Comparison of ENCODE assay signal across 1 cellular context in the genomic region with DNA sequence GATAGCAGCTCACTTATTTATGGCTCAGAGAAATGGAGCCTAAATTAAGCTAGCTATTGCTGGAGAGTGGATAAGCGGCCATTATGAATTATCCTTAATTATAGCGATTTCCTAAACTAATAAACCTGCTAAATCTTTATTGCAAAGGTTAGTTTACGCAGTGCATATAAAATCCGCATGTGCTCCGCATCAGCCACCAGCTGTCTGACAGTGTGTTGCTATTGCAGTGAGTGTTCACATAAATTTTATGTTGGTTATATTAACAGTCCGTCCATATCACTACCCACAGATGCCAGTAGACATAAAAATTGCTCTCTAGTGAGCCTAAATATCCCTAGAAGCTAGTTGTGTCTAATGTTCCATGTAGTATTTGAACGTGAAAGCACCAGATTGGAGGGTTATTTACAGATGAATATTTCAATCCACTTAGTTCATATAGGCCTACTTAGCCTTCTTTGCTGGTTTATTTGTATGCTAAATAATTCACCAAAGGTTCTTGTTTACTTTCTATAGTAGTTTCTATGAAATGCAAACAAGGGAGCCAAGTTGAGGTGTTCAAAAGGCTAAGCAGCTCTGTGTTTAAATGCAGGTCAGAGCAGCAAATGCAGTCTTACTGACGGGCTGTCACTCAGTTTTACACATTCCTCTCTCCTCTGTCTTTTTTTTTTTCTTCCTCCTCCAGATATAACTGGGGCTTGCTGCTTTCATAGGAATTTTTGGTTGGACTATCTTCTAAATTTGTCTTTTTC.
TF ChIP-seq lines count a peak whose summit lies in the region.

No MANE protein-coding gene starts in this region.

TF ChIP-seq in GM23338, 12 proteins besides CTCF, POLR2A, EP300 and RAD21 (continued from another document):
- TF ChIP-seq, protein P1, sequence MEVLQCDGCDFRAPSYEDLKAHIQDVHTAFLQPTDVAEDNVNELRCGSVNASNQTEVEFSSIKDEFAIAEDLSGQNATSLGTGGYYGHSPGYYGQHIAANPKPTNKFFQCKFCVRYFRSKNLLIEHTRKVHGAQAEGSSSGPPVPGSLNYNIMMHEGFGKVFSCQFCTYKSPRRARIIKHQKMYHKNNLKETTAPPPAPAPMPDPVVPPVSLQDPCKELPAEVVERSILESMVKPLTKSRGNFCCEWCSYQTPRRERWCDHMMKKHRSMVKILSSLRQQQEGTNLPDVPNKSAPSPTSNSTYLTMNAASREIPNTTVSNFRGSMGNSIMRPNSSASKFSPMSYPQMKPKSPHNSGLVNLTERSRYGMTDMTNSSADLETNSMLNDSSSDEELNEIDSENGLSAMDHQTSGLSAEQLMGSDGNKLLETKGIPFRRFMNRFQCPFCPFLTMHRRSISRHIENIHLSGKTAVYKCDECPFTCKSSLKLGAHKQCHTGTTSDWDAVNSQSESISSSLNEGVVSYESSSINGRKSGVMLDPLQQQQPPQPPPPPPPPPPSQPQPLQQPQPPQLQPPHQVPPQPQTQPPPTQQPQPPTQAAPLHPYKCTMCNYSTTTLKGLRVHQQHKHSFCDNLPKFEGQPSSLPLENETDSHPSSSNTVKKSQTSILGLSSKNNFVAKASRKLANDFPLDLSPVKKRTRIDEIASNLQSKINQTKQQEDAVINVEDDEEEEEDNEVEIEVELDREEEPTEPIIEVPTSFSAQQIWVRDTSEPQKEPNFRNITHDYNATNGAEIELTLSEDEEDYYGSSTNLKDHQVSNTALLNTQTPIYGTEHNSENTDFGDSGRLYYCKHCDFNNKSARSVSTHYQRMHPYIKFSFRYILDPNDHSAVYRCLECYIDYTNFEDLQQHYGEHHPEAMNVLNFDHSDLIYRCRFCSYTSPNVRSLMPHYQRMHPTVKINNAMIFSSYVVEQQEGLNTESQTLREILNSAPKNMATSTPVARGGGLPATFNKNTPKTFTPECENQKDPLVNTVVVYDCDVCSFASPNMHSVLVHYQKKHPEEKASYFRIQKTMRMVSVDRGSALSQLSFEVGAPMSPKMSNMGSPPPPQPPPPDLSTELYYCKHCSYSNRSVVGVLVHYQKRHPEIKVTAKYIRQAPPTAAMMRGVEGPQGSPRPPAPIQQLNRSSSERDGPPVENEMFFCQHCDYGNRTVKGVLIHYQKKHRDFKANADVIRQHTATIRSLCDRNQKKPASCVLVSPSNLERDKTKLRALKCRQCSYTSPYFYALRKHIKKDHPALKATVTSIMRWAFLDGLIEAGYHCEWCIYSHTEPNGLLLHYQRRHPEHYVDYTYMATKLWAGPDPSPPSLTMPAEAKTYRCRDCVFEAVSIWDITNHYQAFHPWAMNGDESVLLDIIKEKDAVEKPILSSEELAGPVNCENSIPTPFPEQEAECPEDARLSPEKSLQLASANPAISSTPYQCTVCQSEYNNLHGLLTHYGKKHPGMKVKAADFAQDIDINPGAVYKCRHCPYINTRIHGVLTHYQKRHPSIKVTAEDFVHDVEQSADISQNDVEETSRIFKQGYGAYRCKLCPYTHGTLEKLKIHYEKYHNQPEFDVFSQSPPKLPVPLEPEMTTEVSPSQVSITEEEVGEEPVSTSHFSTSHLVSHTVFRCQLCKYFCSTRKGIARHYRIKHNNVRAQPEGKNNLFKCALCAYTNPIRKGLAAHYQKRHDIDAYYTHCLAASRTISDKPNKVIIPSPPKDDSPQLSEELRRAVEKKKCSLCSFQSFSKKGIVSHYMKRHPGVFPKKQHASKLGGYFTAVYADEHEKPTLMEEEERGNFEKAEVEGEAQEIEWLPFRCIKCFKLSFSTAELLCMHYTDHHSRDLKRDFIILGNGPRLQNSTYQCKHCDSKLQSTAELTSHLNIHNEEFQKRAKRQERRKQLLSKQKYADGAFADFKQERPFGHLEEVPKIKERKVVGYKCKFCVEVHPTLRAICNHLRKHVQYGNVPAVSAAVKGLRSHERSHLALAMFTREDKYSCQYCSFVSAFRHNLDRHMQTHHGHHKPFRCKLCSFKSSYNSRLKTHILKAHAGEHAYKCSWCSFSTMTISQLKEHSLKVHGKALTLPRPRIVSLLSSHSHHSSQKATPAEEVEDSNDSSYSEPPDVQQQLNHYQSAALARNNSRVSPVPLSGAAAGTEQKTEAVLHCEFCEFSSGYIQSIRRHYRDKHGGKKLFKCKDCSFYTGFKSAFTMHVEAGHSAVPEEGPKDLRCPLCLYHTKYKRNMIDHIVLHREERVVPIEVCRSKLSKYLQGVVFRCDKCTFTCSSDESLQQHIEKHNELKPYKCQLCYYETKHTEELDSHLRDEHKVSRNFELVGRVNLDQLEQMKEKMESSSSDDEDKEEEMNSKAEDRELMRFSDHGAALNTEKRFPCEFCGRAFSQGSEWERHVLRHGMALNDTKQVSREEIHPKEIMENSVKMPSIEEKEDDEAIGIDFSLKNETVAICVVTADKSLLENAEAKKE (CRISPR knock-in tag; IDR thresholded peaks at IDR 0.05) = no peak
- TF ChIP-seq ETS1 (IDR thresholded peaks at IDR 0.05) (no peak), EZH2phosphoT487 (IDR thresholded peaks at IDR 0.05; ENCODE audit: unreplicated experiment) (no peak)
